ENCODE assay signal across 1 cellular context in genomic region chr6:169915769-169916550, GRCh38.
TF ChIP-seq lines count a peak whose summit lies in the region.

No MANE protein-coding gene starts in this region.

TF ChIP-seq in HepG2, 621 proteins besides CTCF, POLR2A, EP300 and RAD21 (continued from another document):
- no peak for TF ChIP-seq ZNF710 (CRISPR knock-in tag; IDR thresholded peaks at IDR 0.05; ENCODE audit: borderline replicate concordance)
- TF ChIP-seq MEIS2 (CRISPR knock-in tag; IDR thresholded peaks at IDR 0.05), result peak; percentile 30; the same call in 1 of the 2 replicates
- TF ChIP-seq ZNF747 (CRISPR knock-in tag; IDR thresholded peaks at IDR 0.05; ENCODE audit: borderline replicate concordance), result no peak
- peak; percentile 96 for TF ChIP-seq NR2F2 (IDR thresholded peaks at IDR 0.05; ENCODE audit: borderline replicate concordance, low read depth)
- no peak for TF ChIP-seq IRF9 (CRISPR knock-in tag; IDR thresholded peaks at IDR 0.05; ENCODE audit: borderline replicate concordance)
- TF ChIP-seq SOX6 (IDR thresholded peaks at IDR 0.05), result no peak
- TF ChIP-seq SOX6 (CRISPR knock-in tag; IDR thresholded peaks at IDR 0.05), result peak; percentile 51; the same call in 1 of the 2 replicates
- no peak for TF ChIP-seq ZNF354B (CRISPR knock-in tag; IDR thresholded peaks at IDR 0.05)
- TF ChIP-seq ZNF530 (CRISPR knock-in tag; IDR thresholded peaks at IDR 0.05; ENCODE audit: low read depth), result no peak
- TF ChIP-seq PAXIP1 (CRISPR knock-in tag; conservative IDR thresholded peaks at IDR 0.05), result peak; percentile 47; the same call in 1 of the 2 replicates
- no peak for TF ChIP-seq ZBTB7B (CRISPR knock-in tag; IDR thresholded peaks at IDR 0.05)
- TF ChIP-seq MED13 (CRISPR knock-in tag; IDR thresholded peaks at IDR 0.05), result no peak
- no peak for TF ChIP-seq BRCA1 (CRISPR knock-in tag; IDR thresholded peaks at IDR 0.05)
- TF ChIP-seq ZNF432 (CRISPR knock-in tag; IDR thresholded peaks at IDR 0.05; ENCODE audit: borderline replicate concordance), result no peak
- TF ChIP-seq ZNF124 (CRISPR knock-in tag; IDR thresholded peaks at IDR 0.05), result no peak
- peak; percentile 67; the same call in 1 of the 2 replicates for TF ChIP-seq ZNF652 (CRISPR knock-in tag; IDR thresholded peaks at IDR 0.05; ENCODE audit: borderline replicate concordance, low read depth)
- TF ChIP-seq HMG20B (CRISPR knock-in tag; conservative IDR thresholded peaks at IDR 0.05), result peak; percentile 97
- no peak for TF ChIP-seq ZNF263 (CRISPR knock-in tag; IDR thresholded peaks at IDR 0.05)
- TF ChIP-seq ZNF350 (CRISPR knock-in tag; IDR thresholded peaks at IDR 0.05; ENCODE audit: borderline replicate concordance, low read depth), result no peak
- 0 out of 2 replicates have a peak, but pooled peaks have one; percentile 43 for TF ChIP-seq EED (CRISPR knock-in tag; IDR thresholded peaks at IDR 0.05)
- no peak for TF ChIP-seq MAF1 (CRISPR knock-in tag; IDR thresholded peaks at IDR 0.05; ENCODE audit: borderline replicate concordance)
- no peak for TF ChIP-seq CBX5 (CRISPR knock-in tag; IDR thresholded peaks at IDR 0.05; ENCODE audit: borderline replicate concordance)
- TF ChIP-seq ZNF33A (CRISPR knock-in tag; IDR thresholded peaks at IDR 0.05; ENCODE audit: borderline replicate concordance), result no peak
- TF ChIP-seq SIX1 (CRISPR knock-in tag; IDR thresholded peaks at IDR 0.05; ENCODE audit: borderline replicate concordance), result peak; percentile 64; the same call in 1 of the 2 replicates
- peak; percentile 93 for TF ChIP-seq ZNF609 (CRISPR knock-in tag; IDR thresholded peaks at IDR 0.05; ENCODE audit: borderline replicate concordance)
- TF ChIP-seq GFI1 (CRISPR knock-in tag; IDR thresholded peaks at IDR 0.05; ENCODE audit: borderline replicate concordance), result peak; percentile 98
- TF ChIP-seq ZNF253 (CRISPR knock-in tag; IDR thresholded peaks at IDR 0.05; ENCODE audit: borderline replicate concordance), result no peak
- no peak for TF ChIP-seq ZBTB1 (CRISPR knock-in tag; IDR thresholded peaks at IDR 0.05; ENCODE audit: borderline replicate concordance)
- TF ChIP-seq ZNF790 (CRISPR knock-in tag; IDR thresholded peaks at IDR 0.05; ENCODE audit: borderline replicate concordance), result no peak
- 0 out of 2 replicates have a peak, but pooled peaks have one; percentile 10 for TF ChIP-seq PATZ1 (CRISPR knock-in tag; IDR thresholded peaks at IDR 0.05)
- no peak for TF ChIP-seq FOXO1 (CRISPR knock-in tag; IDR thresholded peaks at IDR 0.05)
- peak; percentile 68 for TF ChIP-seq TCF7 (IDR thresholded peaks at IDR 0.05; ENCODE audit: low read depth)
- no peak for TF ChIP-seq CERS6 (CRISPR knock-in tag; IDR thresholded peaks at IDR 0.05)
- no peak for TF ChIP-seq DPF2 (CRISPR knock-in tag; IDR thresholded peaks at IDR 0.05; ENCODE audit: borderline replicate concordance, low read depth)
- peak; percentile 96 for TF ChIP-seq HHEX (CRISPR knock-in tag; IDR thresholded peaks at IDR 0.05)
- TF ChIP-seq ZBTB37 (CRISPR knock-in tag; IDR thresholded peaks at IDR 0.05), result no peak
- TF ChIP-seq PPARG (CRISPR knock-in tag; conservative IDR thresholded peaks at IDR 0.05), result peak; percentile 44; the same call in 1 of the 2 replicates
- peak; percentile 67 for TF ChIP-seq HDAC2 (CRISPR knock-in tag; IDR thresholded peaks at IDR 0.05)
- no peak for TF ChIP-seq CHD2 (IDR thresholded peaks at IDR 0.05; ENCODE audit: low read depth, low read length)
